32 cellular contexts compared by ENCODE assay signal in the genomic region with DNA sequence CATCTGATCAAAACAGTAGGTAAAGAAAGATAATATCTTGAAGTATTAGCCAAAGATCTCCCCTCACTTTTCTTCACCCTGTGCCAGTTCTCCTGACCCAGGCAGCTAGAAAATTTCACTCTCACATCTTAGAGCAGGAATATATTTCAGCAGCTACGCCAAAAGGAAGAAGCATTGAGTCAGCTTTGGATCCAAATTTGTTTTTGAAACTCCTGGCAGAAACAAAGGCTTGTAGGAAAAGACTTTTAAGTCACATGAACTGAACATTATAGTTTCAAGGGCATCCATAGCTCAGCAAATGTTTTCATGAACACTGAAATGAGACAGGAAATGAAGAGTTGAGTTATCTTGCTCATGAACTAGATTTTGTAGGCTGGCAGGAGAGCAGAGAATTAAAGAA.
"Had no signal": no experiment of that assay in that cellular context is flagged by ENCODE, and none has a peak within 500 bp of the region (broad histone marks: within the 10 kb centered on the region; RNA-seq: fewer than 3 reads in every experiment).

No MANE protein-coding gene starts in this region.

- H3K36me3 Mint-ChIP-seq: activated naive CD4-positive, alpha-beta T cell treated with anti-CD3 and anti-CD28 coated beads, Interleukin-2, amount 10 ng/mL, durations not matched to agents 7 days and 5 days; activated naive CD8-positive, alpha-beta T cell; brain; T-cell had no signal

- H3K4me2 ChIP-seq: SK-N-SH had no signal

- H3K27me3 ChIP-seq: Peyer's patch, SJSA1 had no signal

- H3K4me3 Mint-ChIP-seq: activated CD4-positive, alpha-beta T cell treated with anti-CD3 and anti-CD28 coated beads for 36 hours; activated CD4-positive, alpha-beta T cell treated with anti-CD3 and anti-CD28 coated beads, Interleukin-2, amount 10 ng/mL, durations not matched to agents 7 days and 5 days; activated CD8-positive, alpha-beta T cell treated with anti-CD3 and anti-CD28 coated beads, Interleukin-2, amount 10 ng/mL, durations not matched to agents 7 days and 5 days; activated naive CD4-positive, alpha-beta T cell treated with anti-CD3 and anti-CD28 coated beads, Interleukin-2, amount 10 ng/mL, durations not matched to agents 7 days and 5 days; activated naive CD8-positive, alpha-beta T cell; activated T-cell treated with anti-CD3 and anti-CD28 coated beads, Interleukin-2, amount 50 U/mL, for 4 hours; activated T-helper 1 cell treated with anti-CD3 and anti-CD28 coated beads, Interleukin-12 subunit alpha, Interleukin-12 subunit beta, Interleukin-2, Interleukin-4 antibody, amounts not matched to agents 30 ng/mL and 10 ng/mL and 1 ng/mL, durations not matched to agents 14 hours and 24 hours and 36 hours; brain; T-cell had no signal

- ATAC-seq: activated CD4-positive, alpha-beta T cell treated with anti-CD3 and anti-CD28 coated beads for 36 hours; activated CD8-positive, alpha-beta T cell treated with anti-CD3 and anti-CD28 coated beads, Interleukin-2, amount 10 ng/mL, durations not matched to agents 7 days and 5 days; activated T-cell treated with anti-CD3 and anti-CD28 coated beads, Interleukin-2, amount 50 U/mL, for 4 hours; T-cell had no signal

- H3K9ac ChIP-seq: SK-N-SH had no signal

- H3K27ac Mint-ChIP-seq: activated CD4-positive, alpha-beta T cell treated with anti-CD3 and anti-CD28 coated beads for 36 hours; activated CD4-positive, alpha-beta T cell treated with anti-CD3 and anti-CD28 coated beads, Interleukin-2, amount 10 ng/mL, durations not matched to agents 7 days and 5 days; activated CD8-positive, alpha-beta T cell treated with anti-CD3 and anti-CD28 coated beads, Interleukin-2, amount 10 ng/mL, durations not matched to agents 7 days and 5 days; activated naive CD4-positive, alpha-beta T cell treated with anti-CD3 and anti-CD28 coated beads, Interleukin-2, amount 10 ng/mL, durations not matched to agents 7 days and 5 days; activated naive CD8-positive, alpha-beta T cell; activated T-helper 1 cell treated with anti-CD3 and anti-CD28 coated beads, Interleukin-12 subunit alpha, Interleukin-12 subunit beta, Interleukin-2, Interleukin-4 antibody, amounts not matched to agents 30 ng/mL and 10 ng/mL and 1 ng/mL, durations not matched to agents 14 hours and 24 hours and 36 hours; brain; T-cell had no signal

- H3K36me3 ChIP-seq: Peyer's patch, SJSA1 had no signal

- H3K4me3 ChIP-seq: Peyer's patch, SJSA1 had no signal

- H3K4me1 Mint-ChIP-seq: activated CD4-positive, alpha-beta T cell treated with anti-CD3 and anti-CD28 coated beads for 36 hours; activated CD4-positive, alpha-beta T cell treated with anti-CD3 and anti-CD28 coated beads, Interleukin-2, amount 10 ng/mL, durations not matched to agents 7 days and 5 days; activated naive CD4-positive, alpha-beta T cell treated with anti-CD3 and anti-CD28 coated beads, Interleukin-2, amount 10 ng/mL, durations not matched to agents 7 days and 5 days; T-cell had no signal

- H3K9me3 Mint-ChIP-seq: activated CD4-positive, alpha-beta T cell treated with anti-CD3 and anti-CD28 coated beads, Interleukin-2, amount 10 ng/mL, durations not matched to agents 7 days and 5 days; activated naive CD4-positive, alpha-beta T cell treated with anti-CD3 and anti-CD28 coated beads, Interleukin-2, amount 10 ng/mL, durations not matched to agents 7 days and 5 days; activated T-cell treated with anti-CD3 and anti-CD28 coated beads, Interleukin-2, amount 50 U/mL, for 4 hours; activated T-helper 1 cell treated with anti-CD3 and anti-CD28 coated beads, Interleukin-12 subunit alpha, Interleukin-12 subunit beta, Interleukin-2, Interleukin-4 antibody, amounts not matched to agents 30 ng/mL and 10 ng/mL and 1 ng/mL, durations not matched to agents 14 hours and 24 hours and 36 hours; brain had no signal

- H3K27me3 Mint-ChIP-seq: activated CD4-positive, alpha-beta T cell treated with anti-CD3 and anti-CD28 coated beads, Interleukin-2, amount 10 ng/mL, durations not matched to agents 7 days and 5 days; activated naive CD4-positive, alpha-beta T cell treated with anti-CD3 and anti-CD28 coated beads, Interleukin-2, amount 10 ng/mL, durations not matched to agents 7 days and 5 days; brain had no signal

- H3K27ac ChIP-seq: Peyer's patch, SJSA1 had no signal

- H3K9me2 ChIP-seq: SK-N-SH had no signal

- DNase-seq: activated CD4-positive, alpha-beta T cell treated with anti-CD3 and anti-CD28 coated beads for 36 hours; activated CD4-positive, alpha-beta T cell treated with anti-CD3 and anti-CD28 coated beads, Interleukin-2, amount 10 ng/mL, durations not matched to agents 7 days and 5 days; activated CD4-positive, alpha-beta T cell treated with anti-CD3 and anti-CD28 coated beads, Interleukin-2, amount 50 U/mL, for 48 hours; activated CD8-positive, alpha-beta memory T cell treated with anti-CD3 and anti-CD28 coated beads, Interleukin-2, amount 50 U/mL, for 4 hours; activated CD8-positive, alpha-beta T cell treated with anti-CD3 and anti-CD28 coated beads, Interleukin-2, amount 10 ng/mL, durations not matched to agents 7 days and 5 days; activated gamma-delta T cell treated with Interleukin-2 at 50 U/mL for 16 hours; activated naive CD4-positive, alpha-beta T cell treated with anti-CD3 and anti-CD28 coated beads, Interleukin-2, amount 10 ng/mL, durations not matched to agents 7 days and 5 days; activated T-cell treated with anti-CD3 and anti-CD28 coated beads for 4 hours; activated T-cell treated with anti-CD3 and anti-CD28 coated beads, Interleukin-2, amount 50 U/mL, for 4 hours; caudate nucleus; cerebellar nuclear complex; Karpas-422; KBM-7; NCI-H1048; NCI-H1105 treated with DMSO at 0.1 percent for 48 hours; NCI-H1436; NCI-H1694; NCI-H1930; NCI-H2081 treated with DMSO at 0.1 percent for 48 hours; NCI-H226; NCI-H524 treated with DMSO at 0.1 percent for 48 hours; Peyer's patch; RPMI8226; SHP77 treated with DMSO at 0.1 percent for 48 hours; SK-N-SH; T-cell; T-helper 2 cell; T-helper 9 cell had no signal

- H3K9me3 ChIP-seq: Peyer's patch, SJSA1, SK-N-SH had no signal

- H3K4me1 ChIP-seq: Peyer's patch, SJSA1 had no signal
